11 cellular contexts compared by ENCODE assay signal in the genomic region with DNA sequence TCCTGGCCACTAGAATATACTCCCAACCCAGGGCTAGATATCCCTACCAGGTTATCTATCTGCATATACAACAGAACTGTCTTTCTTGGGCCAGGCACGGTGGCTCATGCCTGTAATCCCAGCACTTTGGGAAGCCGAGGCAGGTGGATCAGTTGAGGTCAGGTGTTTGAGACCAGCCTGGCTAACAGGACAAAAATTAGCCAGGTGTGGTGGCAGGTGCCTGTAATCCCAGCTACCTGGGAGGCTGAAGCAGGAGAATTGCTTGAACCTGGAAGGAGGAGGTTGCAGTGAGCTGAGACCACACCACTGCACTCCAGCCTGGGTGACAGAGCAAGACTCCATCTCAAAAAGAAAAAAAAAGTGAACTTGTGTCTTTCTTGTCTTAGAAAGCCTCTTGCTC. TPM values are rescaled to one million over a fixed set of nuclear protein-coding genes. Genes with fewer than 3 reads are reported as not detected.
"Had no signal": no experiment of that assay in that cellular context is flagged by ENCODE, and none has a peak within 500 bp of the region (broad histone marks: within the 10 kb centered on the region; RNA-seq: fewer than 3 reads in every experiment).

No MANE protein-coding gene starts in this region.

RNA-seq across cellular contexts. Expression of a gene that starts 9.6 kb away (rescaled TPM):
- total RNA-seq: stomach, suprapubic skin, thoracic aorta, thyroid gland, transverse colon, upper lobe of left lung, upper lobe of right lung, ureter, urinary bladder, uterus, vagina had no signal
- polyA plus RNA-seq: stomach had no signal
